Comparison of ENCODE assay signal across 1 cellular context in genomic region chr5:83899351-83899970, GRCh38.
TF ChIP-seq lines count a peak whose summit lies in the region.

No MANE protein-coding gene starts in this region.

TF ChIP-seq in SK-N-SH treated with all-trans-retinoic acid at 6 μM for 48 hours, 23 proteins besides CTCF, POLR2A, EP300 and RAD21 (continued from another document):
- TF ChIP-seq CREB5 (CRISPR knock-in tag; IDR thresholded peaks at IDR 0.05; ENCODE audit: low read depth) = no peak
